Comparison of ENCODE assay signal across 9 cellular contexts in genomic region chr10:12419279-12419847, GRCh38.
A peak's percentile ranks its signal among the peaks of the same experiment; 100 is the strongest.
DNase-seq lines count a peak whose midpoint lies in the region; FAIRE-seq and TF ChIP-seq lines count a peak whose summit lies in the region.
"Had no signal": no experiment of that assay in that cellular context is flagged by ENCODE, and none has a peak within 500 bp of the region (broad histone marks: within the 10 kb centered on the region; RNA-seq: fewer than 3 reads in every experiment).

No MANE protein-coding gene starts in this region.

- TF ChIP-seq CTCF in fibroblast of the aortic adventitia (IDR thresholded peaks at IDR 0.05; ENCODE audit: insufficient read depth, low read length) (no peak), progenitor cell of endocrine pancreas (IDR thresholded peaks at IDR 0.05; ENCODE audit: unreplicated experiment) (no peak), D721Med (IDR thresholded peaks at IDR 0.05; ENCODE audit: insufficient read depth, missing control alignments) (no peak)

- H3K27me3 Mint-ChIP-seq in progenitor cell of endocrine pancreas, result no peaks in the 10 kb centered on the region

- H3K36me3 Mint-ChIP-seq in progenitor cell of endocrine pancreas (ENCODE audit: insufficient read depth), result no peaks in the 10 kb centered on the region

- no peak overlapping the region for H3K4me3 Mint-ChIP-seq in progenitor cell of endocrine pancreas (ENCODE audit: low read depth)

- no peaks in the 10 kb centered on the region for H3K9me3 Mint-ChIP-seq in progenitor cell of endocrine pancreas (ENCODE audit: low read depth)

- DNase-seq in HTR-8/SVneo (ENCODE audit: insufficient read length, low spot score) (peak; percentile 58), fibroblast of the aortic adventitia (ENCODE audit: low read depth) (peak; percentile 100), progenitor cell of endocrine pancreas (ENCODE audit: low spot score, unreplicated experiment) (no peak), NCI-H2081 treated with DMSO at 0.1 percent for 48 hours (lab: John Stamatoyannopoulos, UW) (no peak), D721Med (ENCODE audit: insufficient read length, low spot score) (no peak), midbrain (lab: John Stamatoyannopoulos, UW) (no peak)
- peak; percentile 60 for DNase-seq in activated CD8-positive, alpha-beta memory T cell treated with anti-CD3 and anti-CD28 coated beads, Interleukin-2, amount 50 U/mL, for 4 hours
- peak; percentile 46 to 71 for DNase-seq in stimulated activated CD4-positive, alpha-beta T cell treated with anti-CD3 and anti-CD28 coated beads, Interleukin-4, amount 100 ng/mL, for 48 hours (ENCODE audit: low read depth in 2 of 2)

- FAIRE-seq in HTR-8/SVneo (lab: Jason Lieb, UNC) (no peak), D721Med (lab: Jason Lieb, UNC) (no peak)

- no peak overlapping the region for H3K4me3 ChIP-seq in fibroblast of the aortic adventitia (ENCODE audit: low read depth, low read length)
- H3K4me3 ChIP-seq: SK-N-MC had no signal

- H3K4me1 Mint-ChIP-seq in progenitor cell of endocrine pancreas (ENCODE audit: low read depth), result peaks cover 8% of the 10 kb centered on the region

- no peak overlapping the region for H3K27ac Mint-ChIP-seq in progenitor cell of endocrine pancreas

Comparison
In these comparisons a context has a peak if more than half of its experiments do, and no peak if none do; other contexts are left out.
1. DNase-seq: peak in HTR-8/SVneo (single experiment), activated CD8-positive, alpha-beta memory T cell treated with anti-CD3 and anti-CD28 coated beads, Interleukin-2, amount 50 U/mL, for 4 hours (single experiment), fibroblast of the aortic adventitia (single experiment) and stimulated activated CD4-positive, alpha-beta T cell treated with anti-CD3 and anti-CD28 coated beads, Interleukin-4, amount 100 ng/mL, for 48 hours (2 of 2); none in progenitor cell of endocrine pancreas (single experiment), NCI-H2081 treated with DMSO at 0.1 percent for 48 hours (single experiment), D721Med (single experiment) and midbrain (single experiment).